32 cellular contexts compared by ENCODE assay signal in the genomic region with DNA sequence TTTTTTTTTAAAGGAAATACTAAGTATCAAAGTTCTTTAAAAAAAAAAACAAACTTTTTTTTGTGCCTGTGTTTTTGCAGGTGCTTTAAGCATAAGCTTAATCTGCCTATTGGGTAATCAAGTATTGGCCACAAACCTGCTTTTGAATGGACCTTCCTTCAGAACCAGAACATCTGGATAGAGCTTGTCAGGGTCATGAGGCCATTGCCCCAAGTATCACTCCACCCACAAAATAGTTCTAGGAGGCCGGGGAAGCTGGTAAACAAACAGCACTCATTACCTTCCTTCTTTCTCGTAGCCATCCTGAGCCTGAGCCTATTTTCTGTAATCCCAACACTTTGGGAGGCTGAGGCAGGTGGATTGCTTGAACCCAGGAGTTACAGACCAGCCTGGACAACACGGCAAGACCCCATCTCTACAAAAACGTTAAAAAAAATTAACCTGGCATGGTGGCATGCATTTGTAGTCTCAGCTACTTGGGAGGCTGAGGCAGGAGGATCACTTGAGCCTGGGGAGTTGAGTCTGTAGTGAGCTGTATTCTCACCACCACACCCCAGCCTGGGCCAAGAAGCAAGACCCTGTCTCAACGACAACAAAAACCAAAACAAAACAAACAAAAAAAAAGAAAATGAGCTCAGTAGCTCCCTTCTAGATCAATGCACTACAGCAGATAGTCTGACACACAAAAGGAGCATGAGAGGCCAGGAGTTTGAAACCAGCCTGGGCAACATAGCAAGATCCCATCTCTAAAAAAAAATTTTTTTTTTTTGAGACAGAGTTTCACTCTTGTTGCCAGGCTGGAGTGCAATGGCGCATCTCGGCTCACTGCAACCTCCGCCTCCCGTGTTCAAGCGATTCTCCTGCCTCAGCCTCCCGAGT.
"Had no signal": no experiment of that assay in that cellular context is flagged by ENCODE, and none has a peak within 500 bp of the region (broad histone marks: within the 10 kb centered on the region; RNA-seq: fewer than 3 reads in every experiment).

No MANE protein-coding gene starts in this region.

- H3K27me3 ChIP-seq: adrenal gland, body of pancreas, esophagus muscularis mucosa, foreskin keratinocyte, gastrocnemius medialis, heart left ventricle had no signal

- H3K27ac Mint-ChIP-seq: activated CD4-positive, alpha-beta memory T cell treated with anti-CD3 and anti-CD28 coated beads, Interleukin-2, amount 10 ng/mL, durations not matched to agents 7 days and 5 days; activated CD4-positive, alpha-beta T cell treated with anti-CD3 and anti-CD28 coated beads for 36 hours; activated CD4-positive, alpha-beta T cell treated with anti-CD3 and anti-CD28 coated beads, Interleukin-2, amount 10 ng/mL, durations not matched to agents 24 days and 14 days; activated naive CD4-positive, alpha-beta T cell treated with anti-CD3 and anti-CD28 coated beads for 36 hours; activated naive CD4-positive, alpha-beta T cell treated with anti-CD3 and anti-CD28 coated beads, Interleukin-2, amount 50 U/mL, for 24 hours; activated naive CD8-positive, alpha-beta T cell treated with anti-CD3 and anti-CD28 coated beads for 36 hours; activated naive CD8-positive, alpha-beta T cell treated with anti-CD3 and anti-CD28 coated beads, Interleukin-2, amount 50 U/mL, for 24 hours; activated T-helper 2 cell treated with anti-CD3 and anti-CD28 coated beads, Interferon-gamma antibody, Interleukin-2, Interleukin-4, amounts not matched to agents 10 μg/mL and 5 μg/mL and 100 μg/mL, durations not matched to agents 14 hours and 24 hours and 36 hours had no signal

- H3K36me3 ChIP-seq: adrenal gland, esophagus muscularis mucosa, gastrocnemius medialis, heart left ventricle had no signal

- FAIRE-seq: colon, endometrium, endothelial cell of umbilical vein had no signal

- ATAC-seq: activated T-cell treated with anti-CD3 and anti-CD28 coated beads, Interleukin-2, amount 50 U/mL, for 4 hours; body of pancreas; gastrocnemius medialis; heart left ventricle had no signal

- H3K9me3 Mint-ChIP-seq: activated CD4-positive, alpha-beta T cell treated with anti-CD3 and anti-CD28 coated beads, Interleukin-2, amount 10 ng/mL, durations not matched to agents 24 days and 14 days; activated naive CD4-positive, alpha-beta T cell treated with anti-CD3 and anti-CD28 coated beads for 36 hours; activated naive CD4-positive, alpha-beta T cell treated with anti-CD3 and anti-CD28 coated beads, Interleukin-2, amount 50 U/mL, for 24 hours; activated naive CD8-positive, alpha-beta T cell treated with anti-CD3 and anti-CD28 coated beads for 36 hours; activated naive CD8-positive, alpha-beta T cell treated with anti-CD3 and anti-CD28 coated beads, Interleukin-2, amount 50 U/mL, for 24 hours; activated T-cell treated with anti-CD3 and anti-CD28 coated beads, Interleukin-2, amount 50 U/mL, for 4 hours had no signal

- DNase-seq: activated CD4-positive, alpha-beta memory T cell treated with anti-CD3 and anti-CD28 coated beads, Interleukin-2, amount 10 ng/mL, durations not matched to agents 7 days and 5 days; activated CD4-positive, alpha-beta T cell treated with anti-CD3 and anti-CD28 coated beads for 36 hours; activated CD4-positive, alpha-beta T cell treated with anti-CD3 and anti-CD28 coated beads, Interleukin-2, amount 10 ng/mL, durations not matched to agents 24 days and 14 days; activated CD4-positive, CD25-positive, alpha-beta regulatory T cell; activated CD4-positive, CD25-positive, alpha-beta regulatory T cell treated with anti-CD3 and anti-CD28 coated beads, Interleukin-2, amount 50 U/mL, for 72 hours; activated CD8-positive, alpha-beta memory T cell treated with anti-CD3 and anti-CD28 coated beads, Interleukin-2, amount 50 U/mL, for 48 hours; activated effector memory CD4-positive, alpha-beta T cell treated with anti-CD3 and anti-CD28 coated beads, Interleukin-2, amount 50 U/mL, for 16 hours; activated naive CD4-positive, alpha-beta T cell treated with anti-CD3 and anti-CD28 coated beads for 36 hours; activated naive CD8-positive, alpha-beta T cell treated with anti-CD3 and anti-CD28 coated beads for 36 hours; activated naive CD8-positive, alpha-beta T cell treated with anti-CD3 and anti-CD28 coated beads, Interleukin-2, amount 50 U/mL, for 24 hours; activated T-cell treated with anti-CD3 and anti-CD28 coated beads for 4 hours; activated T-cell treated with anti-CD3 and anti-CD28 coated beads, Interleukin-2, amount 50 U/mL, for 4 hours; adrenal gland; amygdala; aorta; body of pancreas; caudate nucleus; cortex of kidney; dermis blood vessel endothelial cell; effector CD4-positive, alpha-beta T cell; gastrocnemius medialis; glutamatergic neuron; heart left ventricle; T-helper 1 cell; T-helper 2 cell had no signal

- H3K9me3 ChIP-seq: adrenal gland, body of pancreas, esophagus muscularis mucosa, gastrocnemius medialis, heart left ventricle had no signal

- H3K36me3 Mint-ChIP-seq: activated naive CD4-positive, alpha-beta T cell treated with anti-CD3 and anti-CD28 coated beads, Interleukin-2, amount 50 U/mL, for 24 hours; activated naive CD8-positive, alpha-beta T cell treated with anti-CD3 and anti-CD28 coated beads for 36 hours had no signal

- H3K4me3 Mint-ChIP-seq: activated CD4-positive, alpha-beta memory T cell treated with anti-CD3 and anti-CD28 coated beads, Interleukin-2, amount 10 ng/mL, durations not matched to agents 7 days and 5 days; activated CD4-positive, alpha-beta T cell treated with anti-CD3 and anti-CD28 coated beads for 36 hours; activated CD4-positive, alpha-beta T cell treated with anti-CD3 and anti-CD28 coated beads, Interleukin-2, amount 10 ng/mL, durations not matched to agents 24 days and 14 days; activated naive CD4-positive, alpha-beta T cell treated with anti-CD3 and anti-CD28 coated beads for 36 hours; activated naive CD4-positive, alpha-beta T cell treated with anti-CD3 and anti-CD28 coated beads, Interleukin-2, amount 50 U/mL, for 24 hours; activated naive CD8-positive, alpha-beta T cell treated with anti-CD3 and anti-CD28 coated beads for 36 hours; activated naive CD8-positive, alpha-beta T cell treated with anti-CD3 and anti-CD28 coated beads, Interleukin-2, amount 50 U/mL, for 24 hours; activated T-cell treated with anti-CD3 and anti-CD28 coated beads, Interleukin-2, amount 50 U/mL, for 4 hours had no signal

- H3K4me1 ChIP-seq: body of pancreas, esophagus muscularis mucosa had no signal

- H3K4me3 ChIP-seq: adrenal gland, body of pancreas, esophagus muscularis mucosa, gastrocnemius medialis, heart left ventricle had no signal

- H3K27me3 Mint-ChIP-seq: activated CD4-positive, alpha-beta memory T cell treated with anti-CD3 and anti-CD28 coated beads, Interleukin-2, amount 10 ng/mL, durations not matched to agents 7 days and 5 days; activated CD4-positive, alpha-beta T cell treated with anti-CD3 and anti-CD28 coated beads for 36 hours; activated CD4-positive, alpha-beta T cell treated with anti-CD3 and anti-CD28 coated beads, Interleukin-2, amount 10 ng/mL, durations not matched to agents 24 days and 14 days; activated naive CD4-positive, alpha-beta T cell treated with anti-CD3 and anti-CD28 coated beads, Interleukin-2, amount 50 U/mL, for 24 hours; activated naive CD8-positive, alpha-beta T cell treated with anti-CD3 and anti-CD28 coated beads for 36 hours; activated naive CD8-positive, alpha-beta T cell treated with anti-CD3 and anti-CD28 coated beads, Interleukin-2, amount 50 U/mL, for 24 hours had no signal

- H3K27ac ChIP-seq: adrenal gland, body of pancreas, esophagus muscularis mucosa, gastrocnemius medialis had no signal
